In the genomic region with DNA sequence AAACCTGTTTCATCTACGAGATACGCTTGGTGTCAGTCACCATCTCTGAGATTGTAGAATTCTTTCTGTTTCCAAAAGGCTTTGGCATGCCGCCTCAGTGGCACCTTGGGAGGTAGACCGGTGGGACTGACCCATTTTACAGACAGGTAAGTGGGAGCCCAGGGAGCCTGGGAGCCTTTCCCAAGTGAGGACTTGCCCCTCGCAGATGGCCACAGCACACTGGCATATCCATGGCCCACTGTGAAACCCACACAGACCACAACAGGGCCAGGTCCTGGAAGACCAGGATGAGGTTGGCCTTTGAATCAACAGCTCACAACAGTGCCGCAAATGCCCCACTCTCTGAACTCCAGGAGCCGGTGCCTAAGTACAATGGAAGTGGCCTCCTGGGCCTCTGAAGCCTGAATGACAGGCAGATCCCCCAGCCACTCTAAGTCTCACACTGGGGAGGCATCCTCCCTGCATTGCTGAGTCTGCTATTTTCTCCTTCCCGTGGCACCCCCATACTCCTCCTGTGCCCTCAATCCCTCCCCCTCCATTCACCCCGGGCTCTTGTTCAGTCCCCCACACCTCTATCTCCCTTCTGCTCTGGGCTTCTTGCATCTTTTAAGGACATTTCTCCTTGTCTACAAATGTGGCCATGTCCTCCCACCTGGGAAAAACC, we compare ENCODE assay signal across 21 cellular contexts. TPM values are rescaled to one million over a fixed set of nuclear protein-coding genes. Genes with fewer than 3 reads are reported as not detected.
"Had no signal": no experiment of that assay in that cellular context is flagged by ENCODE, and none has a peak within 500 bp of the region (broad histone marks: within the 10 kb centered on the region; RNA-seq: fewer than 3 reads in every experiment).

No MANE protein-coding gene starts in this region.

- H3K9me3 Mint-ChIP-seq: natural killer cell, neural crest cell had no signal

- H3K4me1 Mint-ChIP-seq: natural killer cell had no signal

- H3K27me3 ChIP-seq: hepatocyte, pancreas, thyroid gland, upper lobe of left lung, uterus had no signal

- H3K4me3 Mint-ChIP-seq: natural killer cell, neural crest cell had no signal

- H3K36me3 Mint-ChIP-seq: natural killer cell had no signal

- H3K36me3 ChIP-seq: pancreas, suprapubic skin, thyroid gland, upper lobe of left lung, uterus had no signal

- H3K27ac ChIP-seq: hepatocyte, pancreas, suprapubic skin, thyroid gland, upper lobe of left lung, uterus had no signal

- H3K4me1 ChIP-seq: pancreas, suprapubic skin, thyroid gland, upper lobe of left lung, uterus had no signal

- H3K4me3 ChIP-seq: hepatocyte, mucosa of descending colon, pancreas, smooth muscle cell, suprapubic skin, thyroid gland, upper lobe of left lung, uterus had no signal

- DNase-seq: effector CD4-positive, alpha-beta T cell; foreskin melanocyte; mucosa of descending colon; natural killer cell; occipital lobe; pancreas; right cardiac atrium; stimulated activated CD4-positive, alpha-beta T cell treated with anti-CD3 and anti-CD28 coated beads, Interleukin-2, amount 100 ng/mL, for 48 hours; stimulated activated naive CD4-positive, alpha-beta T cell treated with Interleukin-2 at 50 U/mL for 16 hours; thyroid gland; upper lobe of left lung; uterus had no signal

- H2AFZ ChIP-seq: hepatocyte had no signal

- H3K9me3 ChIP-seq: mucosa of descending colon, pancreas, suprapubic skin, thyroid gland, upper lobe of left lung, uterus had no signal

- H3K27ac Mint-ChIP-seq: natural killer cell, progenitor cell of endocrine pancreas had no signal

- ATAC-seq: mucosa of descending colon, natural killer cell had no signal

- H3K4me2 ChIP-seq: hepatocyte, smooth muscle cell had no signal

RNA-seq across cellular contexts. Expression of gene DPYSL5, which starts 36.0 kb away (rescaled TPM):
- total RNA-seq: liver, lung microvascular endothelial cell, mesenteric fat pad, natural killer cell, right cardiac atrium, suprapubic skin, thyroid gland, upper lobe of left lung had no signal
- polyA plus RNA-seq: esophagus, liver, smooth muscle cell had no signal
